Comparison of ENCODE assay signal across 36 cellular contexts in the genomic region with DNA sequence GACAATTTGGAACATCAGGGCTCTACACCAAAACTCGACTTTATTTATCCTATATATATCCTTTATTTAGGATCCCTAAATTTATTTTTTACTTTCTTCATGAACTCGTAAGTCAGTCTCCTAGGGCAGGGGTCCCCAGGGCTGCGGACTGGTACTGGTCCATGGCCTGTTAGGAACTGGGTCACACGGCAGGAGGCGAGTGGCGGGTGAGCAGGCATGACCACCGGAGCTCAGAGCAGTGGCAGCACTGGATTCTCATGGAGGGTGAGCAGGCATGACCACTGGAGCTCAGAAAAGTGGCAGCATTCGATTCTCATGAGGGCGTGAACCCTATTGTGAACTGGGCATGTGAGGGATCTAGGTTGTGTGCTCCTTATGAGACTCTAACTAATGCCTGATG.
DNase-seq lines count a peak whose midpoint lies in the region; ATAC-seq, FAIRE-seq and TF ChIP-seq lines count a peak whose summit lies in the region.
"Had no signal": no experiment of that assay in that cellular context is flagged by ENCODE, and none has a peak within 500 bp of the region (broad histone marks: within the 10 kb centered on the region; RNA-seq: fewer than 3 reads in every experiment).

No MANE protein-coding gene starts in this region.

- H2BK12ac ChIP-seq in mesenchymal stem cell (ENCODE audit: low read length in 2 of 2) (no peak overlapping the region), neuronal stem cell (ENCODE audit: low read length) (no peak overlapping the region), trophoblast cell (ENCODE audit: low read length) (peak overlapping the region; percentile 58)

- H3K79me1 ChIP-seq in mesenchymal stem cell (replicated peaks; ENCODE audit: low read length, poor library complexity, severe bottlenecking) = no peaks in the 10 kb centered on the region
- H3K79me1 ChIP-seq in neuronal stem cell (ENCODE audit: low read depth, low read length) = no peaks in the 10 kb centered on the region
- peaks cover 8% of the 10 kb centered on the region for H3K79me1 ChIP-seq in trophoblast cell (ENCODE audit: low read length)

- no peak overlapping the region for H2BK15ac ChIP-seq in mesenchymal stem cell (ENCODE audit: low read depth, poor library complexity, severe bottlenecking)
- H2BK15ac ChIP-seq in neuronal stem cell (ENCODE audit: low read length) = no peak overlapping the region

- DNase-seq in HTR-8/SVneo (ENCODE audit: insufficient read length, low spot score) (no peak), mesenchymal stem cell (no peak), neuronal stem cell (ENCODE audit: low spot score) (no peak), trophoblast cell (no peak), NCI-H2029 treated with DMSO at 0.1 percent for 48 hours (lab: John Stamatoyannopoulos, UW) (no peak), prostate gland (ENCODE audit: low spot score) (no peak)
- DNase-seq in activated CD4-positive, alpha-beta memory T cell treated with anti-CD3 and anti-CD28 coated beads for 36 hours = no peak
- DNase-seq in naive thymus-derived CD8-positive, alpha-beta T cell = no peak
- DNase-seq: 8988T; ACHN; AML-193; BE2C; C1 segment of cervical spinal cord; Caco-2; Calu3; CD4-positive, alpha-beta memory T cell; CD4-positive, alpha-beta T cell; CD4-positive, CD25-positive, alpha-beta regulatory T cell; CD8-positive, alpha-beta memory T cell; CD8-positive, alpha-beta T cell; COR-L47; DMS 273 treated with DMSO at 0.1 percent for 48 hours; DMS153; DMS53; DMS79; DMS79 treated with DMSO at 0.1 percent for 48 hours; DND-41; EL had no signal

- H3K9ac ChIP-seq in mesenchymal stem cell (ENCODE audit: low read length) (no peak overlapping the region), neuronal stem cell (ENCODE audit: low read depth, low read length, poor library complexity) (no peak overlapping the region), trophoblast cell (ENCODE audit: low read length) (no peak overlapping the region)
- H3K9ac ChIP-seq: BLaER1; BLaER1 treated with 17β-estradiol and CSF1 and Interleukin-3, amounts not matched to agents 10 nM and 100 nM had no signal

- intact Hi-C loops in activated CD4-positive, alpha-beta memory T cell treated with anti-CD3 and anti-CD28 coated beads for 36 hours (cut with micrococcal nuclease) = no loop called here
- intact Hi-C loops in prostate gland (cut with DNase I) = no loop called here

- H2BK120ac ChIP-seq in mesenchymal stem cell (ENCODE audit: low read depth, low read length) (no peak overlapping the region), neuronal stem cell (ENCODE audit: low read depth, low read length) (no peak overlapping the region), trophoblast cell (ENCODE audit: insufficient read depth, low read length, poor library complexity) (peak overlapping the region; percentile 51)

- H3K23ac ChIP-seq in mesenchymal stem cell (ENCODE audit: low read length in 2 of 2) (no peak overlapping the region), neuronal stem cell (ENCODE audit: low read depth, low read length, poor library complexity) (peak overlapping the region; percentile 20), trophoblast cell (ENCODE audit: low read length) (no peak overlapping the region)

- H4K8ac ChIP-seq in mesenchymal stem cell (ENCODE audit: low read length) = no peak overlapping the region
- H4K8ac ChIP-seq in neuronal stem cell (ENCODE audit: low read depth, low read length) = no peak overlapping the region
- no peak overlapping the region for H4K8ac ChIP-seq in trophoblast cell (ENCODE audit: low read depth, low read length)

- no peak overlapping the region for H3K4me3 Mint-ChIP-seq in activated CD4-positive, alpha-beta memory T cell treated with anti-CD3 and anti-CD28 coated beads for 36 hours
- no peak overlapping the region for H3K4me3 Mint-ChIP-seq in naive thymus-derived CD8-positive, alpha-beta T cell
- H3K4me3 Mint-ChIP-seq: B cell; CD14-positive monocyte; CD4-positive, alpha-beta memory T cell; CD4-positive, alpha-beta T cell; CD4-positive, CD25-positive, alpha-beta regulatory T cell; CD8-positive, alpha-beta memory T cell; CD8-positive, alpha-beta T cell had no signal

- no peak overlapping the region for H2AK5ac ChIP-seq in mesenchymal stem cell (ENCODE audit: low read length, severe bottlenecking)
- H2AK5ac ChIP-seq in neuronal stem cell (ENCODE audit: low read depth, low read length) = no peak overlapping the region
- peak overlapping the region; percentile 69 for H2AK5ac ChIP-seq in trophoblast cell (ENCODE audit: low read length)

- POLR2A ChIA-PET in activated CD4-positive, alpha-beta memory T cell treated with anti-CD3 and anti-CD28 coated beads for 36 hours (lab: Charles Lee) = no interaction called here
- POLR2A ChIA-PET in naive thymus-derived CD8-positive, alpha-beta T cell (lab: Charles Lee) = no interaction called here

- H3K4me1 ChIP-seq in mesenchymal stem cell (ENCODE audit: control insufficient read depth, insufficient read depth, low read depth, low read length) = no peaks in the 10 kb centered on the region
- H3K4me1 ChIP-seq in neuronal stem cell (ENCODE audit: control insufficient read depth in 2 of 2, insufficient read depth in 1 of 2, low read depth in 1 of 2, low read length in 2 of 2) = no peaks in the 10 kb centered on the region
- H3K4me1 ChIP-seq in trophoblast cell (ENCODE audit: control insufficient read depth in 1 of 2, insufficient read depth in 2 of 2, low read length in 2 of 2) = peaks cover 0 to 3% of the 10 kb centered on the region in 2 experiments
- H3K4me1 ChIP-seq in prostate gland (replicated peaks) = no peaks in the 10 kb centered on the region
- H3K4me1 ChIP-seq: A549; BLaER1; BLaER1 treated with 17β-estradiol and CSF1 and Interleukin-3, amounts not matched to agents 10 nM and 100 nM had no signal

- H2AFZ ChIP-seq in mesenchymal stem cell (ENCODE audit: low read depth, low read length) (no peak overlapping the region), neuronal stem cell (ENCODE audit: low read length) (no peak overlapping the region), trophoblast cell (ENCODE audit: insufficient read depth, low read length, poor library complexity) (no peak overlapping the region)

- no peak overlapping the region for H3K27ac Mint-ChIP-seq in activated CD4-positive, alpha-beta memory T cell treated with anti-CD3 and anti-CD28 coated beads for 36 hours
- no peak overlapping the region for H3K27ac Mint-ChIP-seq in naive thymus-derived CD8-positive, alpha-beta T cell
- H3K27ac Mint-ChIP-seq: B cell; CD4-positive, alpha-beta memory T cell; CD4-positive, alpha-beta T cell; CD8-positive, alpha-beta memory T cell; CD8-positive, alpha-beta T cell had no signal

- H3K14ac ChIP-seq in mesenchymal stem cell (ENCODE audit: low read length in 2 of 2) (no peak overlapping the region), neuronal stem cell (ENCODE audit: low read length) (no peak overlapping the region), trophoblast cell (ENCODE audit: low read length) (no peak overlapping the region)

- peaks cover 7% of the 10 kb centered on the region for H3K36me3 Mint-ChIP-seq in activated CD4-positive, alpha-beta memory T cell treated with anti-CD3 and anti-CD28 coated beads for 36 hours
- peaks cover 7 to 26% (median 23%) of the 10 kb centered on the region in 3 donors for H3K36me3 Mint-ChIP-seq in naive thymus-derived CD8-positive, alpha-beta T cell

- peaks cover 8% of the 10 kb centered on the region for H3K9me3 ChIP-seq in mesenchymal stem cell (ENCODE audit: control insufficient read depth, low read length)
- H3K9me3 ChIP-seq in neuronal stem cell (replicated peaks in 1 of 2; ENCODE audit: control insufficient read depth in 2 of 2, insufficient read depth in 1 of 2, low read depth in 1 of 2, low read length in 2 of 2) = peaks cover 0 to 2% of the 10 kb centered on the region in 2 donors
- H3K9me3 ChIP-seq in trophoblast cell (ENCODE audit: insufficient read depth, low read depth, low read length) = peaks cover 10% of the 10 kb centered on the region
- H3K9me3 ChIP-seq in prostate gland = no peaks in the 10 kb centered on the region
- H3K9me3 ChIP-seq: BE2C had no signal

- TF ChIP-seq CTCF in prostate gland (IDR thresholded peaks at IDR 0.05) = no peak

- H2BK5ac ChIP-seq in mesenchymal stem cell (ENCODE audit: low read depth, low read length, poor library complexity, severe bottlenecking) (no peak overlapping the region), neuronal stem cell (ENCODE audit: low read length) (no peak overlapping the region), trophoblast cell (ENCODE audit: low read depth, low read length, poor library complexity) (peak overlapping the region; percentile 21)

- no peaks in the 10 kb centered on the region for H3K36me3 ChIP-seq in mesenchymal stem cell (ENCODE audit: control insufficient read depth in 1 of 2, insufficient read depth in 2 of 2, low read depth in 1 of 2, low read length in 2 of 2)
- H3K36me3 ChIP-seq in neuronal stem cell (replicated peaks in 1 of 2; ENCODE audit: control insufficient read depth in 2 of 2, insufficient read depth in 2 of 2, low read length in 2 of 2) = no peaks in the 10 kb centered on the region
- H3K36me3 ChIP-seq in trophoblast cell (ENCODE audit: control insufficient read depth in 1 of 2, insufficient read depth in 2 of 2, low read length in 2 of 2) = peaks cover 3 to 4% of the 10 kb centered on the region in 2 experiments
- no peaks in the 10 kb centered on the region for H3K36me3 ChIP-seq in prostate gland
- H3K36me3 ChIP-seq: BE2C had no signal

- no peak for TF ChIP-seq POLR2A in prostate gland (IDR thresholded peaks at IDR 0.05)

- H4K91ac ChIP-seq in mesenchymal stem cell (ENCODE audit: low read length) (peak overlapping the region; percentile 4), neuronal stem cell (ENCODE audit: low read depth, low read length, poor library complexity) (no peak overlapping the region), trophoblast cell (ENCODE audit: low read depth, low read length) (peak overlapping the region; percentile 37)

- no peak overlapping the region for H3K27ac ChIP-seq in mesenchymal stem cell (ENCODE audit: low read length, poor library complexity, severe bottlenecking)
- H3K27ac ChIP-seq in neuronal stem cell (replicated peaks; ENCODE audit: low read length) = no peak overlapping the region
- no peak overlapping the region for H3K27ac ChIP-seq in trophoblast cell (ENCODE audit: low read depth, low read length)
- H3K27ac ChIP-seq in prostate gland = no peak overlapping the region
- H3K27ac ChIP-seq: 22Rv1; A549; BLaER1; BLaER1 treated with 17β-estradiol and CSF1 and Interleukin-3, amounts not matched to agents 10 nM and 100 nM; C4-2B had no signal

- H3K27me3 ChIP-seq in mesenchymal stem cell (ENCODE audit: control insufficient read depth in 1 of 2, insufficient read depth in 1 of 2, low read length in 2 of 2) = no peaks in the 10 kb centered on the region
- no peaks in the 10 kb centered on the region for H3K27me3 ChIP-seq in neuronal stem cell (ENCODE audit: control insufficient read depth in 3 of 3, insufficient read depth in 3 of 3, low read depth in 1 of 3, low read length in 3 of 3)
- H3K27me3 ChIP-seq in trophoblast cell (ENCODE audit: insufficient read depth, low read length) = no peaks in the 10 kb centered on the region
- H3K27me3 ChIP-seq in prostate gland (replicated peaks; ENCODE audit: insufficient read depth) = no peaks in the 10 kb centered on the region
- H3K27me3 ChIP-seq: BE2C; BLaER1; BLaER1 treated with 17β-estradiol and CSF1 and Interleukin-3, amounts not matched to agents 10 nM and 100 nM had no signal

- no peaks in the 10 kb centered on the region for H3K27me3 Mint-ChIP-seq in activated CD4-positive, alpha-beta memory T cell treated with anti-CD3 and anti-CD28 coated beads for 36 hours
- H3K27me3 Mint-ChIP-seq in naive thymus-derived CD8-positive, alpha-beta T cell = no peaks in the 10 kb centered on the region
- H3K27me3 Mint-ChIP-seq: B cell; CD4-positive, alpha-beta memory T cell; CD4-positive, alpha-beta T cell; CD4-positive, CD25-positive, alpha-beta regulatory T cell had no signal

- H3K4ac ChIP-seq in mesenchymal stem cell (ENCODE audit: low read depth in 1 of 2, low read length in 2 of 2) = no peak overlapping the region
- H3K4ac ChIP-seq in neuronal stem cell (ENCODE audit: low read length) = no peak overlapping the region
- no peak overlapping the region for H3K4ac ChIP-seq in trophoblast cell (ENCODE audit: low read depth, low read length)

- peaks cover 15% of the 10 kb centered on the region for H3K9me3 Mint-ChIP-seq in activated CD4-positive, alpha-beta memory T cell treated with anti-CD3 and anti-CD28 coated beads for 36 hours
- H3K9me3 Mint-ChIP-seq in naive thymus-derived CD8-positive, alpha-beta T cell = peaks cover 0 to 20% (median 8%) of the 10 kb centered on the region in 9 donors

- WGBS in mesenchymal stem cell = 98% methylated on average over 6 of the region's 9 CpGs
- WGBS in neuronal stem cell (ENCODE audit: extremely low coverage in 2 of 2, insufficient read length in 2 of 2, insufficient replicate concordance in 1 of 2), 2 donors = 100% methylated on average over 2 of the region's 9 CpGs; no CpG with 5 or more reads in 1 of the 2 donors
- no CpG with 5 or more reads among the region's 9 CpGs for WGBS in trophoblast cell (ENCODE audit: extremely low coverage, insufficient coverage, insufficient read length)
- WGBS in prostate gland = 97% methylated on average over 9 of the region's 9 CpGs

- CTCF ChIA-PET in activated CD4-positive, alpha-beta memory T cell treated with anti-CD3 and anti-CD28 coated beads for 36 hours (lab: Charles Lee) = no interaction called here

- H3K18ac ChIP-seq in mesenchymal stem cell (ENCODE audit: low read depth in 1 of 2, low read length in 2 of 2) (no peak overlapping the region), neuronal stem cell (ENCODE audit: low read length) (no peak overlapping the region), trophoblast cell (ENCODE audit: low read length) (peak overlapping the region; percentile 30)

- H3K79me2 ChIP-seq in trophoblast cell (ENCODE audit: control insufficient read depth, insufficient read depth, low read length, poor library complexity) = peaks cover 2% of the 10 kb centered on the region

- no peaks in the 10 kb centered on the region for H3K4me1 Mint-ChIP-seq in activated CD4-positive, alpha-beta memory T cell treated with anti-CD3 and anti-CD28 coated beads for 36 hours (ENCODE audit: low read depth)
- peaks cover 0 to 7% (median 2%) of the 10 kb centered on the region in 4 donors for H3K4me1 Mint-ChIP-seq in naive thymus-derived CD8-positive, alpha-beta T cell
- H3K4me1 Mint-ChIP-seq: B cell had no signal

- H3K4me2 ChIP-seq in mesenchymal stem cell (ENCODE audit: low read length, poor library complexity, severe bottlenecking) (no peak overlapping the region), neuronal stem cell (ENCODE audit: insufficient read depth, low read length, poor library complexity, severe bottlenecking) (no peak overlapping the region), trophoblast cell (ENCODE audit: low read length) (no peak overlapping the region)
- H3K4me2 ChIP-seq: A549; BLaER1; BLaER1 treated with 17β-estradiol and CSF1 and Interleukin-3, amounts not matched to agents 10 nM and 100 nM had no signal

- H4K12ac ChIP-seq in trophoblast cell (ENCODE audit: low read depth, low read length) = no peak overlapping the region

- H3K4me3 ChIP-seq in mesenchymal stem cell (ENCODE audit: insufficient read depth in 1 of 2, low read depth in 1 of 2, low read length in 2 of 2) (no peak overlapping the region), neuronal stem cell (ENCODE audit: low read length in 2 of 2) (no peak overlapping the region), trophoblast cell (ENCODE audit: low read depth, low read length) (peak overlapping the region; percentile 59), prostate gland (no peak overlapping the region)
- H3K4me3 ChIP-seq: A549; BLaER1; BLaER1 treated with 17β-estradiol and CSF1 and Interleukin-3, amounts not matched to agents 10 nM and 100 nM had no signal

- peak; percentile 49 for FAIRE-seq in HTR-8/SVneo (lab: Jason Lieb, UNC)
- FAIRE-seq: A204.1, A549 had no signal

- no peak for ATAC-seq in naive thymus-derived CD8-positive, alpha-beta T cell
- ATAC-seq: A549; CD8-positive, alpha-beta T cell had no signal
